1 cellular context compared by ENCODE assay signal in the genomic region with DNA sequence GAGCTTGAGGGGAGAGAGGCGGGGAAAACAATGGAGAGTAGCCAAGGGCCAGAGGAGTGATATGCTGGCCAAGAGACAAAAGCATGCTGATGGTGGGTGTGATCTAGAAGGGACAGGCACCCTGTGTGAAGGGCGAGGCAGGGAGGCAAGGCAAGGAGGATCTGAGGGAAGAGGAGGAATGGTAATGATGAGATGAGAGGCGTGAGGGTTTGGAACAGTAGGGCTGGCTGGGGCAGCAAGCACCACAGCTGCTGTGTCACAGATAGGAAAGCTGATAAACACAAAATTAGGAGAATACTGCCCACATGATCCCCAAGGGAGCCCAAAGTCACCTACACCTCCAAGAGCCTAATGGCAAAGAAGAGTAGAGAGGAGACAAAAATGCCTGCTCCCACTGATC.
TF ChIP-seq lines count a peak whose summit lies in the region.

No MANE protein-coding gene starts in this region.

TF ChIP-seq in K562, 482 proteins besides CTCF, POLR2A, EP300 and RAD21 (continued from another document):
- TF ChIP-seq E4F1 (CRISPR knock-in tag; IDR thresholded peaks at IDR 0.05; ENCODE audit: borderline replicate concordance): no peak
- TF ChIP-seq PHF20 (IDR thresholded peaks at IDR 0.05; ENCODE audit: partially characterized antibody): peak; percentile 17
- no peak for TF ChIP-seq FOXA1 (IDR thresholded peaks at IDR 0.05; ENCODE audit: borderline replicate concordance)
- 0 out of 2 replicates have a peak, but pooled peaks have one; percentile 2 for TF ChIP-seq NFIC (IDR thresholded peaks at IDR 0.05)
- TF ChIP-seq ADNP (tag; IDR thresholded peaks at IDR 0.05): no peak
- no peak for TF ChIP-seq PKNOX1 (IDR thresholded peaks at IDR 0.05)
- TF ChIP-seq CBFA2T2 (conservative IDR thresholded peaks at IDR 0.05): no peak
- TF ChIP-seq, protein P1, sequence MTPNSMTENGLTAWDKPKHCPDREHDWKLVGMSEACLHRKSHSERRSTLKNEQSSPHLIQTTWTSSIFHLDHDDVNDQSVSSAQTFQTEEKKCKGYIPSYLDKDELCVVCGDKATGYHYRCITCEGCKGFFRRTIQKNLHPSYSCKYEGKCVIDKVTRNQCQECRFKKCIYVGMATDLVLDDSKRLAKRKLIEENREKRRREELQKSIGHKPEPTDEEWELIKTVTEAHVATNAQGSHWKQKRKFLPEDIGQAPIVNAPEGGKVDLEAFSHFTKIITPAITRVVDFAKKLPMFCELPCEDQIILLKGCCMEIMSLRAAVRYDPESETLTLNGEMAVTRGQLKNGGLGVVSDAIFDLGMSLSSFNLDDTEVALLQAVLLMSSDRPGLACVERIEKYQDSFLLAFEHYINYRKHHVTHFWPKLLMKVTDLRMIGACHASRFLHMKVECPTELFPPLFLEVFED (CRISPR knock-in tag; conservative IDR thresholded peaks at IDR 0.05): no peak
- TF ChIP-seq CBFA2T3 (IDR thresholded peaks at IDR 0.05): 0 out of 2 replicates have a peak, but pooled peaks have one; percentile 11
- no peak for TF ChIP-seq ZNF41 (CRISPR knock-in tag; conservative IDR thresholded peaks at IDR 0.05)
- TF ChIP-seq CHD2 (IDR thresholded peaks at IDR 0.05; ENCODE audit: low read depth, low read length): no peak
- TF ChIP-seq, protein P2, sequence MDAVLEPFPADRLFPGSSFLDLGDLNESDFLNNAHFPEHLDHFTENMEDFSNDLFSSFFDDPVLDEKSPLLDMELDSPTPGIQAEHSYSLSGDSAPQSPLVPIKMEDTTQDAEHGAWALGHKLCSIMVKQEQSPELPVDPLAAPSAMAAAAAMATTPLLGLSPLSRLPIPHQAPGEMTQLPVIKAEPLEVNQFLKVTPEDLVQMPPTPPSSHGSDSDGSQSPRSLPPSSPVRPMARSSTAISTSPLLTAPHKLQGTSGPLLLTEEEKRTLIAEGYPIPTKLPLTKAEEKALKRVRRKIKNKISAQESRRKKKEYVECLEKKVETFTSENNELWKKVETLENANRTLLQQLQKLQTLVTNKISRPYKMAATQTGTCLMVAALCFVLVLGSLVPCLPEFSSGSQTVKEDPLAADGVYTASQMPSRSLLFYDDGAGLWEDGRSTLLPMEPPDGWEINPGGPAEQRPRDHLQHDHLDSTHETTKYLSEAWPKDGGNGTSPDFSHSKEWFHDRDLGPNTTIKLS (IDR thresholded peaks at IDR 0.05; ENCODE audit: borderline replicate concordance, low read depth): no peak
- no peak for TF ChIP-seq TEAD2 (tag; IDR thresholded peaks at IDR 0.05)
